ENCODE assay signal across 9 cellular contexts in genomic region chr3:171347017-171347979, GRCh38.
DNase-seq lines count a peak whose midpoint lies in the region; ATAC-seq and TF ChIP-seq lines count a peak whose summit lies in the region.
"Had no signal": no experiment of that assay in that cellular context is flagged by ENCODE, and none has a peak within 500 bp of the region (broad histone marks: within the 10 kb centered on the region; RNA-seq: fewer than 3 reads in every experiment).

No MANE protein-coding gene starts in this region.

- H3K27me3 Mint-ChIP-seq in type B pancreatic cell: no peaks in the 10 kb centered on the region
- no peaks in the 10 kb centered on the region for H3K27me3 Mint-ChIP-seq in activated naive CD4-positive, alpha-beta T cell treated with anti-CD3 and anti-CD28 coated beads for 36 hours (ENCODE audit: low read depth)

- H3K27ac Mint-ChIP-seq in type B pancreatic cell: peak overlapping the region; percentile 56
- no peak overlapping the region for H3K27ac Mint-ChIP-seq in activated naive CD4-positive, alpha-beta T cell treated with anti-CD3 and anti-CD28 coated beads for 36 hours

- DNase-seq in SIG-M5 treated with dmso at 0.1 percent for 504 hours (lab: John Stamatoyannopoulos, UW; ENCODE audit: unreplicated experiment): peak; percentile 70
- DNase-seq in SIG-M5 (lab: John Stamatoyannopoulos, UW): no peak
- peak; percentile 37 for DNase-seq in NCI-H2227 treated with DMSO at 0.1 percent for 48 hours (lab: John Stamatoyannopoulos, UW)
- peak; percentile 88 for DNase-seq in fibroblast of pulmonary artery (ENCODE audit: low read depth)
- DNase-seq in type B pancreatic cell (ENCODE audit: extremely low spot score, unreplicated experiment): no peak
- DNase-seq in lower leg skin (ENCODE audit: low spot score in 2 of 2): no peak
- DNase-seq in activated naive CD4-positive, alpha-beta T cell treated with anti-CD3 and anti-CD28 coated beads for 36 hours: no peak

- no peak for TF ChIP-seq CTCF in fibroblast of pulmonary artery (IDR thresholded peaks at IDR 0.05; ENCODE audit: low read length, missing control alignments)
- TF ChIP-seq CTCF in type B pancreatic cell (conservative IDR thresholded peaks at IDR 0.05): no peak
- TF ChIP-seq CTCF in lower leg skin (IDR thresholded peaks at IDR 0.05): no peak

- TF ChIP-seq POLR2A in lower leg skin (IDR thresholded peaks at IDR 0.05): no peak

- H3K4me3 Mint-ChIP-seq in type B pancreatic cell: peak overlapping the region; percentile 27
- no peak overlapping the region for H3K4me3 Mint-ChIP-seq in activated naive CD4-positive, alpha-beta T cell treated with anti-CD3 and anti-CD28 coated beads for 36 hours
- H3K4me3 Mint-ChIP-seq: neural crest cell had no signal

- 51 to 53% methylated on average over 4 of the region's 4 CpGs for WGBS in lower leg skin, 2 donors

- peaks cover 4% of the 10 kb centered on the region for H3K9me3 Mint-ChIP-seq in type B pancreatic cell
- peaks cover 21% of the 10 kb centered on the region for H3K9me3 Mint-ChIP-seq in activated naive CD4-positive, alpha-beta T cell treated with anti-CD3 and anti-CD28 coated beads for 36 hours

- peaks cover 7% of the 10 kb centered on the region for H3K36me3 Mint-ChIP-seq in type B pancreatic cell
- H3K36me3 Mint-ChIP-seq in activated naive CD4-positive, alpha-beta T cell treated with anti-CD3 and anti-CD28 coated beads for 36 hours (ENCODE audit: low read depth): peaks cover 25% of the 10 kb centered on the region

- intact Hi-C loops in lower leg skin (cut with DNase I; ENCODE audit: low total_unique reads): no loop called here
- intact Hi-C loops in activated naive CD4-positive, alpha-beta T cell treated with anti-CD3 and anti-CD28 coated beads for 36 hours (cut with micrococcal nuclease): loop anchor here (5.0 kb wide), 1 partner anchor 110 kb away; no protein-coding TSS in a partner anchor

- H3K4me3 ChIP-seq in fibroblast of pulmonary artery (replicated peaks; ENCODE audit: low read depth, low read length): peak overlapping the region; percentile 8
- no peak overlapping the region for H3K4me3 ChIP-seq in lower leg skin (ENCODE audit: low read depth, poor library complexity, severe bottlenecking)

- CTCF ChIA-PET in activated naive CD4-positive, alpha-beta T cell treated with anti-CD3 and anti-CD28 coated beads for 36 hours (lab: Charles Lee): interaction anchor here (0.6 to 2.0 kb wide), 6 partner anchors 10 to 804 kb away, joined by 3 to 8 read pairs (median 4); no protein-coding TSS in a partner anchor

- H3K4me1 Mint-ChIP-seq in type B pancreatic cell (ENCODE audit: unreplicated experiment): peaks cover 38% of the 10 kb centered on the region
- peaks cover 65% of the 10 kb centered on the region for H3K4me1 Mint-ChIP-seq in activated naive CD4-positive, alpha-beta T cell treated with anti-CD3 and anti-CD28 coated beads for 36 hours (ENCODE audit: low read depth)

- peak; percentile 82 for ATAC-seq in HG02642 (IDR thresholded peaks at IDR 0.05; ENCODE audit: poor library complexity, unreplicated experiment)

Comparison
In these comparisons a context has a peak if more than half of its experiments do, and no peak if none do; other contexts are left out.
1. DNase-seq: peak in SIG-M5 treated with dmso at 0.1 percent for 504 hours (single experiment), NCI-H2227 treated with DMSO at 0.1 percent for 48 hours (single experiment) and fibroblast of pulmonary artery (single experiment); none in SIG-M5 (single experiment), type B pancreatic cell (single experiment), lower leg skin (0 of 2) and activated naive CD4-positive, alpha-beta T cell treated with anti-CD3 and anti-CD28 coated beads for 36 hours (single experiment).